In genomic region chr2:29329899-29330298, GRCh38 we compare ENCODE assay signal across 1 cellular context.
TF ChIP-seq lines count a peak whose summit lies in the region.

No MANE protein-coding gene starts in this region.

TF ChIP-seq in endothelial cell of umbilical vein, 7 proteins besides CTCF, POLR2A, EP300 and RAD21 (continued from another document):
- no peak for TF ChIP-seq GATA2 (IDR thresholded peaks at IDR 0.05; ENCODE audit: insufficient read depth, insufficient read length, low read depth, low read length)
